ENCODE assay signal across 14 cellular contexts in genomic region chr3:31932990-31933389, GRCh38. TPM values are rescaled to one million over a fixed set of nuclear protein-coding genes. Genes with fewer than 3 reads are reported as not detected.
DNase-seq lines count a peak whose midpoint lies in the region; ATAC-seq, FAIRE-seq and TF ChIP-seq lines count a peak whose summit lies in the region.
"Had no signal": no experiment of that assay in that cellular context is flagged by ENCODE, and none has a peak within 500 bp of the region (broad histone marks: within the 10 kb centered on the region; RNA-seq: fewer than 3 reads in every experiment).

No MANE protein-coding gene starts in this region.

- H3K4me2 ChIP-seq in OCI-LY7 (ENCODE audit: low read length), result peak overlapping the region; percentile 75
- H3K4me2 ChIP-seq: KMS-11 had no signal

- no peak overlapping the region for H2AFZ ChIP-seq in OCI-LY7 (ENCODE audit: low read length)
- H2AFZ ChIP-seq: GM23248 had no signal

- no peaks in the 10 kb centered on the region for H4K20me1 ChIP-seq in OCI-LY7 (ENCODE audit: insufficient read depth, low read length)

- intact Hi-C loops in OCI-LY7 (cut with micrococcal nuclease; ENCODE audit: unreplicated experiment), result no loop called here
- intact Hi-C loops in uterus (cut with DNase I; ENCODE audit: low total_unique reads), result no loop called here

- H3K27me3 Mint-ChIP-seq in endothelial cell (ENCODE audit: unreplicated experiment) (no peaks in the 10 kb centered on the region), osteocyte (ENCODE audit: unreplicated experiment) (no peaks in the 10 kb centered on the region), immature natural killer cell (ENCODE audit: low read depth in 3 of 3) (peaks cover 0 to 2% (median 0%) of the 10 kb centered on the region in 3 donors)
- no peaks in the 10 kb centered on the region for H3K27me3 Mint-ChIP-seq in stimulated activated naive B cell treated with anti-CD40 and anti-IgM and Interleukin-4, amounts not matched to agents 10 μg/mL and 1 μg/mL and 100 μg/mL, for 72 hours

- no peaks in the 10 kb centered on the region for H3K27me3 ChIP-seq in uterus
- H3K27me3 ChIP-seq: SJSA1 had no signal

- TF ChIP-seq CTCF in OCI-LY7 (conservative IDR thresholded peaks at IDR 0.05; ENCODE audit: low read length) (no peak), endothelial cell (IDR thresholded peaks at IDR 0.05; ENCODE audit: unreplicated experiment) (no peak), osteocyte (IDR thresholded peaks at IDR 0.05) (no peak), uterus (IDR thresholded peaks at IDR 0.05) (no peak)

- H3K27ac ChIP-seq in OCI-LY7 (ENCODE audit: low read depth, low read length, poor library complexity, severe bottlenecking), result peak overlapping the region; percentile 94
- H3K27ac ChIP-seq in uterus, result no peak overlapping the region
- H3K27ac ChIP-seq: GM23248, KMS-11, SJSA1 had no signal

- H3K4me1 Mint-ChIP-seq in endothelial cell (ENCODE audit: unreplicated experiment), result peaks cover 41% of the 10 kb centered on the region
- peaks cover 34 to 59% of the 10 kb centered on the region in 2 donors for H3K4me1 Mint-ChIP-seq in stimulated activated naive B cell treated with anti-CD40 and anti-IgM and Interleukin-4, amounts not matched to agents 10 μg/mL and 1 μg/mL and 100 μg/mL, for 72 hours
- peaks cover 21% of the 10 kb centered on the region for H3K4me1 Mint-ChIP-seq in osteocyte (ENCODE audit: unreplicated experiment)
- H3K4me1 Mint-ChIP-seq in immature natural killer cell, result no peaks in the 10 kb centered on the region

- FAIRE-seq in HTR-8/SVneo (lab: Jason Lieb, UNC), result peak; percentile 13

- DNase-seq in HTR-8/SVneo (ENCODE audit: insufficient read length, low spot score), result no peak
- DNase-seq in OCI-LY7 (ENCODE audit: low spot score), result peak; percentile 46
- DNase-seq in endothelial cell (ENCODE audit: low spot score), result no peak
- no peak for DNase-seq in stimulated activated naive B cell treated with anti-CD40 and anti-IgM and Interleukin-4, amounts not matched to agents 10 μg/mL and 1 μg/mL and 100 μg/mL, for 72 hours
- DNase-seq in osteocyte (ENCODE audit: extremely low spot score, unreplicated experiment), result no peak
- no peak for DNase-seq in immature natural killer cell
- DNase-seq in uterus, result no peak
- DNase-seq: CD8-positive, alpha-beta T cell; GM23248; NCI-H187; NCI-H226; NCI-H524 treated with DMSO at 0.1 percent for 48 hours had no signal

- ATAC-seq in stimulated activated naive B cell treated with anti-CD40 and anti-IgM and Interleukin-4, amounts not matched to agents 10 μg/mL and 1 μg/mL and 100 μg/mL, for 72 hours (replicated peaks), result peak in 1 of 2 donors; percentile 58
- ATAC-seq: CD8-positive, alpha-beta T cell had no signal

- no peaks in the 10 kb centered on the region for H3K9me3 ChIP-seq in OCI-LY7 (ENCODE audit: low read length)
- no peaks in the 10 kb centered on the region for H3K9me3 ChIP-seq in uterus
- H3K9me3 ChIP-seq: SJSA1 had no signal

- H3K4me1 ChIP-seq in OCI-LY7 (ENCODE audit: insufficient read depth, low read length, poor library complexity, severe bottlenecking), result peaks cover 99% of the 10 kb centered on the region
- peaks cover 0 to 3% of the 10 kb centered on the region in 2 donors for H3K4me1 ChIP-seq in uterus

- H3K27ac Mint-ChIP-seq in endothelial cell (ENCODE audit: unreplicated experiment) (peak overlapping the region; percentile 95), osteocyte (ENCODE audit: unreplicated experiment) (no peak overlapping the region), immature natural killer cell (no peak overlapping the region)
- H3K27ac Mint-ChIP-seq in stimulated activated naive B cell treated with anti-CD40 and anti-IgM and Interleukin-4, amounts not matched to agents 10 μg/mL and 1 μg/mL and 100 μg/mL, for 72 hours, result peak overlapping the region; percentile 14
- H3K27ac Mint-ChIP-seq: CD8-positive, alpha-beta T cell had no signal

- POLR2A ChIA-PET in OCI-LY7 (lab: Charles Lee), result interaction anchor here (0.8 to 2.6 kb wide), 14 partner anchors 9 to 57 kb away, joined by 3 to 22 read pairs (median 5); no protein-coding TSS in a partner anchor

- no TSS peak for BruUV-seq in OCI-LY7 (replicated peaks; lab: Mats Ljungman, UMichigan)

- H3K4me3 ChIP-seq in OCI-LY7 (ENCODE audit: low read depth, low read length, poor library complexity, severe bottlenecking), result peak overlapping the region; percentile 50
- H3K4me3 ChIP-seq in uterus, result no peak overlapping the region
- H3K4me3 ChIP-seq: GM23248, SJSA1 had no signal

- H3K9me3 Mint-ChIP-seq in endothelial cell (ENCODE audit: unreplicated experiment) (no peaks in the 10 kb centered on the region), osteocyte (ENCODE audit: unreplicated experiment) (no peaks in the 10 kb centered on the region), immature natural killer cell (no peaks in the 10 kb centered on the region)
- H3K9me3 Mint-ChIP-seq in stimulated activated naive B cell treated with anti-CD40 and anti-IgM and Interleukin-4, amounts not matched to agents 10 μg/mL and 1 μg/mL and 100 μg/mL, for 72 hours, result peaks cover 0 to 2% of the 10 kb centered on the region in 2 donors
- H3K9me3 Mint-ChIP-seq: CD8-positive, alpha-beta T cell had no signal

- CTCF ChIA-PET in OCI-LY7 (lab: Charles Lee; ENCODE audit: unreplicated experiment), result interaction anchor here (1.0 to 1.5 kb wide), 2 partner anchors 9 to 27 kb away, joined by 3 to 4 read pairs; no protein-coding TSS in a partner anchor

- TF ChIP-seq POLR2A in uterus (IDR thresholded peaks at IDR 0.05), result no peak

- H3K79me2 ChIP-seq in OCI-LY7 (ENCODE audit: insufficient read depth, low read depth, low read length), result peaks cover 98% of the 10 kb centered on the region

- no peaks in the 10 kb centered on the region for H3K9me2 ChIP-seq in OCI-LY7 (ENCODE audit: insufficient read depth, low read length)

- no peaks in the 10 kb centered on the region for H3K36me3 Mint-ChIP-seq in endothelial cell (ENCODE audit: low read depth, unreplicated experiment)
- H3K36me3 Mint-ChIP-seq in stimulated activated naive B cell treated with anti-CD40 and anti-IgM and Interleukin-4, amounts not matched to agents 10 μg/mL and 1 μg/mL and 100 μg/mL, for 72 hours, result peaks cover 4 to 14% of the 10 kb centered on the region in 2 donors
- H3K36me3 Mint-ChIP-seq in osteocyte (ENCODE audit: unreplicated experiment), result no peaks in the 10 kb centered on the region
- H3K36me3 Mint-ChIP-seq in immature natural killer cell, result no peaks in the 10 kb centered on the region
- H3K36me3 Mint-ChIP-seq: CD8-positive, alpha-beta T cell had no signal

- peaks cover 13% of the 10 kb centered on the region; the same call in 1 of the 2 replicates for H3K36me3 ChIP-seq in OCI-LY7 (ENCODE audit: insufficient read depth, low read length)
- no peaks in the 10 kb centered on the region for H3K36me3 ChIP-seq in uterus
- H3K36me3 ChIP-seq: SJSA1 had no signal

- peak overlapping the region; percentile 73 for H3K4me3 Mint-ChIP-seq in endothelial cell (ENCODE audit: unreplicated experiment)
- H3K4me3 Mint-ChIP-seq in stimulated activated naive B cell treated with anti-CD40 and anti-IgM and Interleukin-4, amounts not matched to agents 10 μg/mL and 1 μg/mL and 100 μg/mL, for 72 hours, result no peak overlapping the region
- H3K4me3 Mint-ChIP-seq in osteocyte (ENCODE audit: unreplicated experiment), result no peak overlapping the region
- H3K4me3 Mint-ChIP-seq in immature natural killer cell, result no peak overlapping the region
- H3K4me3 Mint-ChIP-seq: CD8-positive, alpha-beta T cell had no signal

RNA-seq across cellular contexts. Expression of gene OSBPL10, which starts 48.1 kb away (rescaled TPM):
- total RNA-seq in OCI-LY7 (2014; rRNA removed; shearing (Covaris generic)), result 58.4 and 65.7 TPM in 2 replicates
- total RNA-seq in OCI-LY7 (2022), result 157 and 170 TPM in 2 replicates
- 61.0 TPM for total RNA-seq in endothelial cell (ENCODE audit: unreplicated experiment)
- 21.7 and 24.7 TPM in 2 replicates for total RNA-seq in osteocyte
- under 1 TPM in 2 of 3 donors, not detected in 1; 0.19 to 0.50 TPM for polyA plus RNA-seq in immature natural killer cell
- total RNA-seq in uterus, result 10 to 100 TPM; 30.0 to 49.7 (median 43.7) TPM

RNA-seq across cellular contexts. Expression of gene ZNF860, which starts 48.6 kb away (rescaled TPM):
- 13.8 and 20.3 TPM in 2 replicates for total RNA-seq in OCI-LY7 (2014; rRNA removed; shearing (Covaris generic))
- total RNA-seq in OCI-LY7 (2022), result 22.2 and 24.2 TPM in 2 replicates
- 1.1 TPM for total RNA-seq in endothelial cell (ENCODE audit: unreplicated experiment)
- total RNA-seq in osteocyte, result 0.55 and 1.3 TPM in 2 replicates
- polyA plus RNA-seq in immature natural killer cell, result not detected
- total RNA-seq in uterus, result 1 to 10 TPM in 3 of 4 donors, under 1 TPM in 1; 0.26 to 2.8 (median 1.5) TPM
- total RNA-seq: CD8-positive, alpha-beta T cell had no signal

Comparison
In these comparisons a context has a peak if more than half of its experiments do, and no peak if none do; other contexts are left out.
1. H3K27ac Mint-ChIP-seq: peak in endothelial cell (single experiment) and stimulated activated naive B cell treated with anti-CD40 and anti-IgM and Interleukin-4, amounts not matched to agents 10 μg/mL and 1 μg/mL and 100 μg/mL, for 72 hours (single experiment); none in osteocyte (single experiment) and immature natural killer cell (0 of 6).